Comparison of ENCODE assay signal across 16 cellular contexts in the genomic region with DNA sequence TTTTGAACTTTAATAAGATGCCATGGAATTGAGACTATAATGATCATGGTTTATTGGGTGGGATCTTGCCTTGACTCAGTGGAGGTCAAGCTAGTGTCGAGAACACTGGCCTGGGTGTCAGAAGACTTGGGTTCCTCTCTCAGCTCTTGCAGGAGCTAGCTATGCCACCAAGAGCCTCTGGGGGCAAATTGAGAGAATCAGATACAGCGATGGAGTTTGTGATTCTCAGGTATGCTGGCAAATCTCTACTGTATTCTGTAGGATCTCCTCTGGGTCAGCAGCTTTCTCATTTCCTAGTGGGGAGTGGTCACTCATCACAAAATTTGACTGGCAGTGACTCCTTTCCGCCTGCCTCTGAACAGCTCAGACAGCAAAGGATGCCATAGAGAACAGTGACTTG.
"Had no signal": no experiment of that assay in that cellular context is flagged by ENCODE, and none has a peak within 500 bp of the region (broad histone marks: within the 10 kb centered on the region; RNA-seq: fewer than 3 reads in every experiment).

No MANE protein-coding gene starts in this region.

- H3K36me3 ChIP-seq: breast epithelium, gastrocnemius medialis, heart right ventricle, sigmoid colon, spleen, suprapubic skin, upper lobe of left lung had no signal

- DNase-seq: activated CD4-positive, alpha-beta T cell treated with anti-CD3 and anti-CD28 coated beads, Interleukin-2, amount 10 ng/mL, durations not matched to agents 7 days and 5 days; activated CD4-positive, CD25-positive, alpha-beta regulatory T cell; activated naive CD4-positive, alpha-beta T cell treated with Interleukin-2 at 50 U/mL for 16 hours; activated naive CD8-positive, alpha-beta T cell treated with anti-CD3 and anti-CD28 coated beads, Interleukin-2, amount 50 U/mL, for 24 hours; activated T-cell treated with anti-CD3 and anti-CD28 coated beads for 4 hours; aorta; gastrocnemius medialis; heart right ventricle; sigmoid colon; spleen; upper lobe of left lung had no signal

- H3K4me3 ChIP-seq: breast epithelium, gastrocnemius medialis, heart right ventricle, lung, sigmoid colon, spleen, suprapubic skin, upper lobe of left lung had no signal

- H3K9me3 Mint-ChIP-seq: activated CD4-positive, alpha-beta T cell treated with anti-CD3 and anti-CD28 coated beads, Interleukin-2, amount 10 ng/mL, durations not matched to agents 7 days and 5 days; activated naive CD8-positive, alpha-beta T cell treated with anti-CD3 and anti-CD28 coated beads, Interleukin-2, amount 50 U/mL, for 24 hours; neural crest cell; stimulated activated naive CD8-positive, alpha-beta T cell treated with anti-CD3 and anti-CD28 coated beads, Interleukin-15, Interleukin-2, amounts not matched to agents 100 ng/mL and 50 ng/mL, for 24 hours had no signal

- H3K4me1 ChIP-seq: breast epithelium, gastrocnemius medialis, sigmoid colon, spleen, suprapubic skin, upper lobe of left lung had no signal

- H3K27ac ChIP-seq: breast epithelium, gastrocnemius medialis, heart right ventricle, sigmoid colon, spleen, suprapubic skin, upper lobe of left lung had no signal

- H3K27me3 ChIP-seq: breast epithelium, gastrocnemius medialis, sigmoid colon, spleen, suprapubic skin, upper lobe of left lung had no signal

- ATAC-seq: activated naive CD8-positive, alpha-beta T cell treated with anti-CD3 and anti-CD28 coated beads, Interleukin-2, amount 50 U/mL, for 24 hours; gastrocnemius medialis; heart right ventricle had no signal

- H3K27ac Mint-ChIP-seq: activated CD4-positive, alpha-beta T cell treated with anti-CD3 and anti-CD28 coated beads, Interleukin-2, amount 10 ng/mL, durations not matched to agents 7 days and 5 days; activated naive CD8-positive, alpha-beta T cell treated with anti-CD3 and anti-CD28 coated beads, Interleukin-2, amount 50 U/mL, for 24 hours; stimulated activated naive CD8-positive, alpha-beta T cell treated with anti-CD3 and anti-CD28 coated beads, Interleukin-15, Interleukin-2, amounts not matched to agents 100 ng/mL and 50 ng/mL, for 24 hours had no signal

- H3K9me3 ChIP-seq: breast epithelium, gastrocnemius medialis, heart right ventricle, sigmoid colon, spleen, suprapubic skin, upper lobe of left lung had no signal
